ENCODE assay signal across 21 cellular contexts in genomic region chrX:135325036-135325818, GRCh38. TPM values are rescaled to one million over a fixed set of nuclear protein-coding genes. Genes with fewer than 3 reads are reported as not detected.
"Had no signal": no experiment of that assay in that cellular context is flagged by ENCODE, and none has a peak within 500 bp of the region (broad histone marks: within the 10 kb centered on the region; RNA-seq: fewer than 3 reads in every experiment).

No MANE protein-coding gene starts in this region.

RNA-seq across cellular contexts. Expression of gene ETDC, which starts 15.9 kb away (rescaled TPM):
- total RNA-seq: activated naive CD4-positive, alpha-beta T cell treated with anti-CD3 and anti-CD28 coated beads for 36 hours; activated naive CD4-positive, alpha-beta T cell treated with anti-CD3 and anti-CD28 coated beads, Interleukin-2, amount 50 U/mL, for 72 hours; activated naive CD8-positive, alpha-beta T cell treated with anti-CD3 and anti-CD28 coated beads for 36 hours; activated naive CD8-positive, alpha-beta T cell treated with anti-CD3 and anti-CD28 coated beads, Interleukin-2, amount 10 ng/mL, durations not matched to agents 7 days and 5 days; activated T-cell treated with anti-CD3 and anti-CD28 coated beads, Interleukin-2, amount 50 U/mL, for 4 hours; activated T-cell treated with anti-CD3 and anti-CD28 coated beads, Interleukin-2, amount 50 U/mL, for 72 hours; activated T-helper 1 cell treated with anti-CD3 and anti-CD28 coated beads, Interleukin-12 subunit alpha, Interleukin-12 subunit beta, Interleukin-2, Interleukin-4 antibody, amounts not matched to agents 30 ng/mL and 10 ng/mL and 1 ng/mL, durations not matched to agents 14 hours and 24 hours and 36 hours; activated T-helper 17 cell treated with anti-CD3 and anti-CD28 coated beads, Interleukin-2, amount 50 U/mL, for 72 hours; activated T-helper 2 cell treated with anti-CD3 and anti-CD28 coated beads, Interferon-gamma antibody, Interleukin-2, Interleukin-4, amounts not matched to agents 10 μg/mL and 5 μg/mL and 100 μg/mL, durations not matched to agents 14 hours and 24 hours and 36 hours; adrenal gland; aorta; ascending aorta; astrocyte; body of pancreas; breast epithelium; bronchial epithelial cell; cardiac muscle cell; cardiac septum; cerebellum; chondrocyte had no signal
- polyA plus RNA-seq: adipose tissue, adrenal gland, aorta, cardiac muscle cell had no signal
